Comparison of ENCODE assay signal across 22 cellular contexts in genomic region chr1:197272791-197273190, GRCh38. TPM values are rescaled to one million over a fixed set of nuclear protein-coding genes. Genes with fewer than 3 reads are reported as not detected.
A peak's percentile ranks its signal among the peaks of the same experiment; 100 is the strongest.
DNase-seq lines count a peak whose midpoint lies in the region; ATAC-seq, FAIRE-seq and TF ChIP-seq lines count a peak whose summit lies in the region.
"Had no signal": no experiment of that assay in that cellular context is flagged by ENCODE, and none has a peak within 500 bp of the region (broad histone marks: within the 10 kb centered on the region; RNA-seq: fewer than 3 reads in every experiment).

No MANE protein-coding gene starts in this region.

- no peak for TF ChIP-seq CTCF in D721Med (IDR thresholded peaks at IDR 0.05; ENCODE audit: insufficient read depth, missing control alignments)
- TF ChIP-seq CTCF in brain (conservative IDR thresholded peaks at IDR 0.05): no peak

- H3K36me3 Mint-ChIP-seq in brain: no peaks in the 10 kb centered on the region
- peaks cover 0 to 2% (median 0%) of the 10 kb centered on the region in 3 donors for H3K36me3 Mint-ChIP-seq in CD8-positive, alpha-beta memory T cell
- H3K36me3 Mint-ChIP-seq: IgD-negative memory B cell had no signal

- peaks cover 3% of the 10 kb centered on the region for H3K27me3 Mint-ChIP-seq in brain
- H3K27me3 Mint-ChIP-seq in CD8-positive, alpha-beta memory T cell: peaks cover 2 to 6% of the 10 kb centered on the region in 2 donors
- H3K27me3 Mint-ChIP-seq: IgD-negative memory B cell had no signal

- no peak overlapping the region for H3K27ac Mint-ChIP-seq in brain
- H3K27ac Mint-ChIP-seq in CD8-positive, alpha-beta memory T cell: no peak overlapping the region
- H3K27ac Mint-ChIP-seq: IgD-negative memory B cell had no signal

- H3K9me3 Mint-ChIP-seq in brain: no peaks in the 10 kb centered on the region
- no peaks in the 10 kb centered on the region for H3K9me3 Mint-ChIP-seq in CD8-positive, alpha-beta memory T cell
- H3K9me3 Mint-ChIP-seq: IgD-negative memory B cell had no signal

- no peaks in the 10 kb centered on the region for H3K27me3 ChIP-seq in CD8-positive, alpha-beta memory T cell (ENCODE audit: insufficient read depth, low read length, poor library complexity, severe bottlenecking)
- H3K27me3 ChIP-seq: BE2C had no signal

- no peak for ATAC-seq in GM19035 (IDR thresholded peaks at IDR 0.05; ENCODE audit: unreplicated experiment)
- ATAC-seq: A549 had no signal

- H3K36me3 ChIP-seq in CD8-positive, alpha-beta memory T cell (ENCODE audit: insufficient read depth, low read length): no peaks in the 10 kb centered on the region
- H3K36me3 ChIP-seq: BE2C had no signal

- POLR2A ChIA-PET in CD8-positive, alpha-beta memory T cell (lab: Charles Lee): no interaction called here

- no peak overlapping the region for H3K27ac ChIP-seq in CD8-positive, alpha-beta memory T cell (ENCODE audit: low read depth, low read length)
- H3K27ac ChIP-seq: A549, PC-9 had no signal

- H3K4me3 Mint-ChIP-seq in brain: peak overlapping the region in 3 of 5 experiments; percentile 32 to 61 (median 35)
- no peak overlapping the region for H3K4me3 Mint-ChIP-seq in CD8-positive, alpha-beta memory T cell
- H3K4me3 Mint-ChIP-seq: IgD-negative memory B cell had no signal

- H3K4me3 ChIP-seq in CD8-positive, alpha-beta memory T cell (ENCODE audit: low read length): no peak overlapping the region
- H3K4me3 ChIP-seq: A549, PC-9 had no signal

- FAIRE-seq in D721Med (lab: Jason Lieb, UNC): peak; percentile 56
- FAIRE-seq: A549, G401.6, GM12892, H1 had no signal

- no peaks in the 10 kb centered on the region for H3K9me3 ChIP-seq in CD8-positive, alpha-beta memory T cell (ENCODE audit: low read length)
- H3K9me3 ChIP-seq: A549, BE2C, SK-N-SH had no signal

- CTCF ChIA-PET in CD8-positive, alpha-beta memory T cell (lab: Charles Lee): no interaction called here

- DNase-seq in D721Med (ENCODE audit: insufficient read length, low spot score) (no peak), M059J (ENCODE audit: low read depth) (peak; percentile 18), kidney tubule cell (ENCODE audit: low spot score) (peak; percentile 52), SHP77 treated with DMSO at 0.1 percent for 48 hours (lab: John Stamatoyannopoulos, UW) (no peak)
- DNase-seq in CD8-positive, alpha-beta memory T cell: no peak
- DNase-seq: BE2C, DMS 273 treated with DMSO at 0.1 percent for 48 hours, DND-41, Karpas-422, NCI-H1694, NCI-H2081 treated with DMSO at 0.1 percent for 48 hours, PC-9, RPMI8226, SIG-M5, SK-N-SH had no signal

- H3K4me1 ChIP-seq in CD8-positive, alpha-beta memory T cell (ENCODE audit: insufficient read depth, low read length): no peaks in the 10 kb centered on the region
- H3K4me1 ChIP-seq: A549, BE2C had no signal

- H3K4me1 Mint-ChIP-seq in brain: peaks cover 86% of the 10 kb centered on the region
- peaks cover 0 to 8% (median 4%) of the 10 kb centered on the region in 3 donors for H3K4me1 Mint-ChIP-seq in CD8-positive, alpha-beta memory T cell

RNA-seq across cellular contexts. Expression of gene CRB1, which starts 4.7 kb away (rescaled TPM):
- 0.07 TPM in 1 of 2 replicates, not detected in the other for total RNA-seq in M059J (2014; rRNA removed; shearing (Covaris generic))
- polyA plus RNA-seq in brain (ENCODE audit: insufficient read depth, low read depth, low replicate concordance): 3.8 TPM
- under 1 TPM in 1 of 2 experiments, not detected in 1; 0.26 TPM for total RNA-seq in CD8-positive, alpha-beta memory T cell
- 0.05 TPM for polyA plus RNA-seq in CD8-positive, alpha-beta memory T cell
- total RNA-seq: H1, PC-9 had no signal
- polyA plus RNA-seq: A549, IgD-negative memory B cell had no signal

Comparison
In these comparisons a context has a peak if more than half of its experiments do, and no peak if none do; other contexts are left out.
1. DNase-seq: peak in M059J (single experiment) and kidney tubule cell (single experiment); none in D721Med (single experiment), SHP77 treated with DMSO at 0.1 percent for 48 hours (single experiment) and CD8-positive, alpha-beta memory T cell (0 of 5).
2. H3K4me3 Mint-ChIP-seq: peak in brain (3 of 5); none in CD8-positive, alpha-beta memory T cell (0 of 7).